In genomic region chr2:70201225-70201768, GRCh38 we compare ENCODE assay signal across 19 cellular contexts. TPM values are rescaled to one million over a fixed set of nuclear protein-coding genes. Genes with fewer than 3 reads are reported as not detected.
DNase-seq lines count a peak whose midpoint lies in the region; ATAC-seq and TF ChIP-seq lines count a peak whose summit lies in the region.
"Had no signal": no experiment of that assay in that cellular context is flagged by ENCODE, and none has a peak within 500 bp of the region (broad histone marks: within the 10 kb centered on the region; RNA-seq: fewer than 3 reads in every experiment).

No MANE protein-coding gene starts in this region.

- H3K27me3 Mint-ChIP-seq in activated CD8-positive, alpha-beta memory T cell treated with anti-CD3 and anti-CD28 coated beads, Interleukin-2, amount 10 ng/mL, durations not matched to agents 7 days and 5 days: no peaks in the 10 kb centered on the region
- H3K27me3 Mint-ChIP-seq: CD4-positive, alpha-beta T cell had no signal

- H3K27ac ChIP-seq in VCaP: peak overlapping the region; percentile 66; the same call in 1 of the 2 replicates
- H3K27ac ChIP-seq: A549; BLaER1 treated with 17β-estradiol and CSF1 and Interleukin-3, amounts not matched to agents 10 nM and 100 nM had no signal

- H3K9me3 ChIP-seq in MG63: no peaks in the 10 kb centered on the region; the same call in 1 of the 2 replicates
- H3K9me3 ChIP-seq: A549; BE2C; BLaER1 treated with 17β-estradiol and CSF1 and Interleukin-3, amounts not matched to agents 10 nM and 100 nM; HAP-1 had no signal

- peak; percentile 9 for DNase-seq in activated CD8-positive, alpha-beta memory T cell treated with anti-CD3 and anti-CD28 coated beads, Interleukin-2, amount 10 ng/mL, durations not matched to agents 7 days and 5 days
- DNase-seq in activated CD8-positive, alpha-beta memory T cell treated with anti-CD3 and anti-CD28 coated beads, Interleukin-2, amount 50 U/mL, for 4 hours: no peak
- no peak for DNase-seq in SIG-M5 treated with dmso at 0.1 percent for 504 hours (lab: John Stamatoyannopoulos, UW; ENCODE audit: unreplicated experiment)
- no peak for DNase-seq in MG63
- DNase-seq: 8988T; ACHN; AML-193; BE2C; CD4-positive, alpha-beta T cell; CD8-positive, alpha-beta memory T cell; DMS 273 treated with DMSO at 0.1 percent for 48 hours; DND-41; GOT3 had no signal

- no peaks in the 10 kb centered on the region for H3K9me3 Mint-ChIP-seq in activated CD8-positive, alpha-beta memory T cell treated with anti-CD3 and anti-CD28 coated beads, Interleukin-2, amount 10 ng/mL, durations not matched to agents 7 days and 5 days (ENCODE audit: low read depth)
- H3K9me3 Mint-ChIP-seq: CD4-positive, alpha-beta T cell; CD8-positive, alpha-beta memory T cell had no signal

- no peak overlapping the region for H3K27ac Mint-ChIP-seq in activated CD8-positive, alpha-beta memory T cell treated with anti-CD3 and anti-CD28 coated beads, Interleukin-2, amount 10 ng/mL, durations not matched to agents 7 days and 5 days
- H3K27ac Mint-ChIP-seq: CD4-positive, alpha-beta T cell; CD8-positive, alpha-beta memory T cell had no signal

- no peak for ATAC-seq in activated CD8-positive, alpha-beta memory T cell treated with anti-CD3 and anti-CD28 coated beads, Interleukin-2, amount 10 ng/mL, durations not matched to agents 7 days and 5 days
- ATAC-seq in esophagus mucosa: peak; percentile 15

- no peaks in the 10 kb centered on the region for H3K4me1 Mint-ChIP-seq in activated CD8-positive, alpha-beta memory T cell treated with anti-CD3 and anti-CD28 coated beads, Interleukin-2, amount 10 ng/mL, durations not matched to agents 7 days and 5 days
- H3K4me1 Mint-ChIP-seq: CD14-positive monocyte; CD8-positive, alpha-beta memory T cell had no signal

- H3K4me3 ChIP-seq in MG63: no peak overlapping the region
- H3K4me3 ChIP-seq: A549; BLaER1 treated with 17β-estradiol and CSF1 and Interleukin-3, amounts not matched to agents 10 nM and 100 nM; HAP-1 had no signal

- H3K27me3 ChIP-seq in MG63: no peaks in the 10 kb centered on the region
- H3K27me3 ChIP-seq: BE2C; BLaER1 treated with 17β-estradiol and CSF1 and Interleukin-3, amounts not matched to agents 10 nM and 100 nM had no signal

- no peaks in the 10 kb centered on the region for H3K36me3 ChIP-seq in MG63
- H3K36me3 ChIP-seq: BE2C, HAP-1 had no signal

- no peak for TF ChIP-seq CTCF in VCaP (conservative IDR thresholded peaks at IDR 0.05)

- CTCF ChIA-PET in activated CD8-positive, alpha-beta memory T cell treated with anti-CD3 and anti-CD28 coated beads, Interleukin-2, amount 10 ng/mL, durations not matched to agents 7 days and 5 days (lab: Charles Lee): interaction anchor here (1.6 kb wide), 1 partner anchor 10 kb away, joined by 6 read pairs; the partner anchor contains the start of gene C2orf42

- H3K36me3 Mint-ChIP-seq in activated CD8-positive, alpha-beta memory T cell treated with anti-CD3 and anti-CD28 coated beads, Interleukin-2, amount 10 ng/mL, durations not matched to agents 7 days and 5 days: no peaks in the 10 kb centered on the region
- H3K36me3 Mint-ChIP-seq: CD14-positive monocyte; CD8-positive, alpha-beta memory T cell had no signal

- H3K4me3 Mint-ChIP-seq in activated CD8-positive, alpha-beta memory T cell treated with anti-CD3 and anti-CD28 coated beads, Interleukin-2, amount 10 ng/mL, durations not matched to agents 7 days and 5 days: no peak overlapping the region
- H3K4me3 Mint-ChIP-seq: CD14-positive monocyte; CD4-positive, alpha-beta T cell; CD8-positive, alpha-beta memory T cell had no signal

RNA-seq across cellular contexts. Expression of gene C2orf42, which starts 10.5 kb away (rescaled TPM):
- total RNA-seq in activated CD8-positive, alpha-beta memory T cell treated with anti-CD3 and anti-CD28 coated beads, Interleukin-2, amount 10 ng/mL, durations not matched to agents 7 days and 5 days: 10 to 100 TPM; 26.6 to 28.6 TPM
- total RNA-seq in esophagus mucosa: 4.9 TPM
- 5.4 and 16.7 TPM in 2 replicates for total RNA-seq in MG63 (2014; rRNA removed; shearing (Covaris generic); ENCODE audit: low replicate concordance)

RNA-seq across cellular contexts. Expression of gene TIA1, which starts 47.1 kb away (rescaled TPM):
- 100 to 1,000 TPM; 131 to 151 TPM for total RNA-seq in activated CD8-positive, alpha-beta memory T cell treated with anti-CD3 and anti-CD28 coated beads, Interleukin-2, amount 10 ng/mL, durations not matched to agents 7 days and 5 days
- total RNA-seq in esophagus mucosa: 45.8 TPM
- total RNA-seq in MG63 (2014; rRNA removed; shearing (Covaris generic); ENCODE audit: low replicate concordance): 46.0 and 53.3 TPM in 2 replicates

RNA-seq across cellular contexts. Expression of gene PCYOX1, which starts 56.6 kb away (rescaled TPM):
- total RNA-seq in activated CD8-positive, alpha-beta memory T cell treated with anti-CD3 and anti-CD28 coated beads, Interleukin-2, amount 10 ng/mL, durations not matched to agents 7 days and 5 days: 10 to 100 TPM in 1 of 2 experiments, 1 to 10 TPM in 1; 9.8 to 13.5 TPM
- 63.1 TPM for total RNA-seq in esophagus mucosa
- total RNA-seq in MG63 (2014; rRNA removed; shearing (Covaris generic); ENCODE audit: low replicate concordance): 6.4 and 16.6 TPM in 2 replicates
